12 cellular contexts compared by ENCODE assay signal in genomic region chr1:167668108-167668507, GRCh38. TPM values are rescaled to one million over a fixed set of nuclear protein-coding genes. Genes with fewer than 3 reads are reported as not detected.
A peak's percentile ranks its signal among the peaks of the same experiment; 100 is the strongest.
DNase-seq lines count a peak whose midpoint lies in the region; ATAC-seq, FAIRE-seq and TF ChIP-seq lines count a peak whose summit lies in the region.
"Had no signal": no experiment of that assay in that cellular context is flagged by ENCODE, and none has a peak within 500 bp of the region (broad histone marks: within the 10 kb centered on the region; RNA-seq: fewer than 3 reads in every experiment).

No MANE protein-coding gene starts in this region.

- no peaks in the 10 kb centered on the region for H3K9me3 Mint-ChIP-seq in activated T-helper 2 cell treated with anti-CD3 and anti-CD28 coated beads, Interferon-gamma antibody, Interleukin-2, Interleukin-4, amounts not matched to agents 10 μg/mL and 5 μg/mL and 100 μg/mL, durations not matched to agents 14 hours and 24 hours and 36 hours
- no peaks in the 10 kb centered on the region for H3K9me3 Mint-ChIP-seq in endodermal cell

- H3K4me3 ChIP-seq in brain microvascular endothelial cell (ENCODE audit: low read depth, low read length) (no peak overlapping the region), endodermal cell (ENCODE audit: low read length) (no peak overlapping the region)
- H3K4me3 ChIP-seq: upper lobe of right lung had no signal

- H3K4me1 Mint-ChIP-seq in activated T-helper 2 cell treated with anti-CD3 and anti-CD28 coated beads, Interferon-gamma antibody, Interleukin-2, Interleukin-4, amounts not matched to agents 10 μg/mL and 5 μg/mL and 100 μg/mL, durations not matched to agents 14 hours and 24 hours and 36 hours (ENCODE audit: low read depth) = peaks cover 37% of the 10 kb centered on the region
- no peaks in the 10 kb centered on the region for H3K4me1 Mint-ChIP-seq in endodermal cell

- no peak overlapping the region for H3K27ac ChIP-seq in brain microvascular endothelial cell
- no peak overlapping the region for H3K27ac ChIP-seq in endodermal cell (ENCODE audit: low read depth, low read length)
- H3K27ac ChIP-seq: upper lobe of right lung had no signal

- DNase-seq in activated T-helper 2 cell treated with anti-CD3 and anti-CD28 coated beads, Interferon-gamma antibody, Interleukin-2, Interleukin-4, amounts not matched to agents 10 μg/mL and 5 μg/mL and 100 μg/mL, durations not matched to agents 14 hours and 24 hours and 36 hours (ENCODE audit: low spot score) = no peak
- DNase-seq in brain microvascular endothelial cell (no peak), endodermal cell (no peak), RCC 7860 (ENCODE audit: low spot score) (no peak)
- no peak for DNase-seq in stimulated activated CD4-positive, alpha-beta T cell treated with anti-CD3 and anti-CD28 coated beads, Interleukin-4, amount 100 ng/mL, for 24 hours
- DNase-seq: effector memory CD4-positive, alpha-beta T cell; kidney; upper lobe of right lung had no signal

- H3K27me3 ChIP-seq in brain microvascular endothelial cell (replicated peaks) (no peaks in the 10 kb centered on the region), endodermal cell (ENCODE audit: control insufficient read depth, insufficient read depth, low read length, poor library complexity, severe bottlenecking) (no peaks in the 10 kb centered on the region)
- H3K27me3 ChIP-seq: upper lobe of right lung had no signal

- H3K27me3 Mint-ChIP-seq in activated T-helper 2 cell treated with anti-CD3 and anti-CD28 coated beads, Interferon-gamma antibody, Interleukin-2, Interleukin-4, amounts not matched to agents 10 μg/mL and 5 μg/mL and 100 μg/mL, durations not matched to agents 14 hours and 24 hours and 36 hours (ENCODE audit: low read depth) = no peaks in the 10 kb centered on the region
- no peaks in the 10 kb centered on the region for H3K27me3 Mint-ChIP-seq in endodermal cell (ENCODE audit: insufficient read depth)

- no peak for FAIRE-seq in RCC 7860 (lab: Jason Lieb, UNC)
- FAIRE-seq: HepG2, kidney had no signal

- WGBS in endodermal cell (ENCODE audit: insufficient coverage in 1 of 2, insufficient read length in 1 of 2), 2 experiments = 89 to 96% methylated on average over 6 of the region's 6 CpGs

- TF ChIP-seq CTCF in brain microvascular endothelial cell (IDR thresholded peaks at IDR 0.05; ENCODE audit: low read depth, low read length, missing control alignments) (no peak), endodermal cell (conservative IDR thresholded peaks at IDR 0.05) (no peak)

- H3K36me3 Mint-ChIP-seq in activated T-helper 2 cell treated with anti-CD3 and anti-CD28 coated beads, Interferon-gamma antibody, Interleukin-2, Interleukin-4, amounts not matched to agents 10 μg/mL and 5 μg/mL and 100 μg/mL, durations not matched to agents 14 hours and 24 hours and 36 hours (ENCODE audit: low read depth) = peaks cover 80% of the 10 kb centered on the region
- H3K36me3 Mint-ChIP-seq in endodermal cell (ENCODE audit: low read depth) = no peaks in the 10 kb centered on the region

- in situ Hi-C loops in brain microvascular endothelial cell (cut with HindIII; ENCODE audit: low pct_ligation_motif_present, low sequenced_read_pairs) = no loop called here

- peak overlapping the region; percentile 21 for H3K27ac Mint-ChIP-seq in activated T-helper 2 cell treated with anti-CD3 and anti-CD28 coated beads, Interferon-gamma antibody, Interleukin-2, Interleukin-4, amounts not matched to agents 10 μg/mL and 5 μg/mL and 100 μg/mL, durations not matched to agents 14 hours and 24 hours and 36 hours
- H3K27ac Mint-ChIP-seq in endodermal cell = no peak overlapping the region

- intact Hi-C loops in activated T-helper 2 cell treated with anti-CD3 and anti-CD28 coated beads, Interferon-gamma antibody, Interleukin-2, Interleukin-4, amounts not matched to agents 10 μg/mL and 5 μg/mL and 100 μg/mL, durations not matched to agents 14 hours and 24 hours and 36 hours (cut with micrococcal nuclease) = no loop called here

- H3K4me1 ChIP-seq in endodermal cell (ENCODE audit: control insufficient read depth, insufficient read depth, low read length) = no peaks in the 10 kb centered on the region

- ATAC-seq in GM18508 (IDR thresholded peaks at IDR 0.05; ENCODE audit: insufficient read depth, unreplicated experiment) (peak; percentile 77), GM21360 (IDR thresholded peaks at IDR 0.05; ENCODE audit: unreplicated experiment) (peak; percentile 55), HG03108 (IDR thresholded peaks at IDR 0.05; ENCODE audit: unreplicated experiment) (peak; percentile 71)
- ATAC-seq: HepG2, upper lobe of right lung had no signal

- H3K36me3 ChIP-seq in brain microvascular endothelial cell (replicated peaks) = no peaks in the 10 kb centered on the region
- H3K36me3 ChIP-seq in endodermal cell (ENCODE audit: control insufficient read depth, insufficient read depth, low read length) = no peaks in the 10 kb centered on the region
- H3K36me3 ChIP-seq: upper lobe of right lung had no signal

- H3K9ac ChIP-seq in endodermal cell (ENCODE audit: extremely low read depth, low read length, poor library complexity, severe bottlenecking) = no peak overlapping the region

- H3K9me3 ChIP-seq in endodermal cell (ENCODE audit: control insufficient read depth, low read length) = no peaks in the 10 kb centered on the region
- H3K9me3 ChIP-seq: upper lobe of right lung had no signal

- H3K4me3 Mint-ChIP-seq in activated T-helper 2 cell treated with anti-CD3 and anti-CD28 coated beads, Interferon-gamma antibody, Interleukin-2, Interleukin-4, amounts not matched to agents 10 μg/mL and 5 μg/mL and 100 μg/mL, durations not matched to agents 14 hours and 24 hours and 36 hours (ENCODE audit: low read depth) = no peak overlapping the region
- no peak overlapping the region for H3K4me3 Mint-ChIP-seq in endodermal cell

RNA-seq across cellular contexts. Expression of gene RCSD1, which starts 38.1 kb away (rescaled TPM):
- 84.9 and 91.9 TPM in 2 replicates for total RNA-seq in activated T-helper 2 cell treated with anti-CD3 and anti-CD28 coated beads, Interferon-gamma antibody, Interleukin-2, Interleukin-4, amounts not matched to agents 10 μg/mL and 5 μg/mL and 100 μg/mL, durations not matched to agents 14 hours and 24 hours and 36 hours
- under 1 TPM; 0.11 to 0.29 TPM for total RNA-seq in endodermal cell
- 0.61 TPM for polyA plus RNA-seq in endodermal cell (2013, experiment 1 of 2)
- polyA plus RNA-seq in endodermal cell (2013, experiment 2 of 2) = 0.37 TPM
- total RNA-seq: HepG2 had no signal
- polyA plus RNA-seq: HepG2 had no signal

RNA-seq across cellular contexts. Expression of gene MPZL1, which starts 53.7 kb away (rescaled TPM):
- total RNA-seq in activated T-helper 2 cell treated with anti-CD3 and anti-CD28 coated beads, Interferon-gamma antibody, Interleukin-2, Interleukin-4, amounts not matched to agents 10 μg/mL and 5 μg/mL and 100 μg/mL, durations not matched to agents 14 hours and 24 hours and 36 hours = 36.7 and 40.5 TPM in 2 replicates
- total RNA-seq in endodermal cell = 100 to 1,000 TPM; 111 to 114 TPM
- 72.9 TPM for polyA plus RNA-seq in endodermal cell (2013, experiment 1 of 2)
- 82.6 TPM for polyA plus RNA-seq in endodermal cell (2013, experiment 2 of 2)

Comparison
In these comparisons a context has a peak if more than half of its experiments do, and no peak if none do; other contexts are left out.
1. RNA of gene RCSD1, which starts 38.1 kb away (total RNA-seq): 84.9 to 91.9 TPM in activated T-helper 2 cell treated with anti-CD3 and anti-CD28 coated beads, Interferon-gamma antibody, Interleukin-2, Interleukin-4, amounts not matched to agents 10 μg/mL and 5 μg/mL and 100 μg/mL, durations not matched to agents 14 hours and 24 hours and 36 hours; 0.11 to 0.29 TPM in endodermal cell; every median in the first group is over 10 times any median in the second.
2. Peak in every context shown above with its lines, with median percentiles within 50 percentile points of each other: ATAC-seq.